In the genomic region with DNA sequence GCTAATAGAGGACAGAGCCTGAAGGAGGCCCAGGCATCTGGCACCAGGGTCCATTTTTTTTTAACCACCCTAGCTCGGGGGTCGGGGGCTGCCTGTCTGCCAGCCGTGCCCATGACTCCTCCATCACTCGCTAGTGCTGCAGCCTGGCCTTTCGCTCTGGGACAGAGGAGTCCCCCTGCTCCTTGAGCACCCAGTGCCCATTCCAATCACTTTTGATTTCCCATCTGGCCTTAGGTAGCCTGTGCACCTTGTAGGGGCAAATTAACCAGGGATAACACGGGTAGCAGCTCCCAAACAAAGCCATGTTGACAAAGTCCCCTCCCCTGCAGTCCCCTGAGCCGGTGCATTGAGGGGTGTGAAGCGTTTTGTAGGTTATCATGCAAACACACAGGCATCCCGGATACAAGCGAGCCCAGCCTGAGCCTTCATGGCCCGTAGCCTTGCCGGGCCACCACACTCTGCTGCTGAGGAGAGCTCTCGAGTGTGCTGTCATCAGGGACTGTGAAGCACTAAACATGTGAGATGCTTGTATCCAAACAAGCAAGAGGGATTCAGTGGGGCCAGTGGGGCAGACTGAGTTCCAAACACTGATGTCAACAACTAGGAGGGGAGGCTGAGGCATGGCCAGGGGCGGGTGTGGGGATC, we compare ENCODE assay signal across 17 cellular contexts.
"Had no signal": no experiment of that assay in that cellular context is flagged by ENCODE, and none has a peak within 500 bp of the region (broad histone marks: within the 10 kb centered on the region; RNA-seq: fewer than 3 reads in every experiment).

No MANE protein-coding gene starts in this region.

- ATAC-seq: activated naive CD4-positive, alpha-beta T cell treated with anti-CD3 and anti-CD28 coated beads, Interleukin-2, amount 50 U/mL, for 72 hours; naive thymus-derived CD4-positive, alpha-beta T cell; stimulated activated naive CD8-positive, alpha-beta T cell treated with anti-CD3 and anti-CD28 coated beads, Interleukin-15, Interleukin-2, amounts not matched to agents 100 U/mL and 50 U/mL, for 24 hours had no signal

- DNase-seq: activated CD4-positive, alpha-beta memory T cell treated with anti-CD3 and anti-CD28 coated beads for 36 hours; activated CD4-positive, alpha-beta T cell treated with anti-CD3 and anti-CD28 coated beads, Interleukin-2, amount 10 ng/mL, durations not matched to agents 24 days and 14 days; activated CD4-positive, CD25-positive, alpha-beta regulatory T cell treated with anti-CD3 and anti-CD28 coated beads, Interleukin-2, amount 50 U/mL, for 72 hours; activated CD8-positive, alpha-beta memory T cell treated with anti-CD3 and anti-CD28 coated beads, Interleukin-2, amount 50 U/mL, for 48 hours; activated T-cell treated with anti-CD3 and anti-CD28 coated beads, Interleukin-2, amount 50 U/mL, for 24 hours; colonic mucosa; effector CD8-positive, alpha-beta T cell; esophagus squamous epithelium; foreskin melanocyte; heart right ventricle; midbrain; naive thymus-derived CD4-positive, alpha-beta T cell; nucleus accumbens; right cardiac atrium; stimulated activated CD4-positive, alpha-beta T cell treated with anti-CD3 and anti-CD28 coated beads, Interleukin-2, amount 100 ng/mL, for 48 hours; stimulated activated naive CD8-positive, alpha-beta T cell treated with anti-CD3 and anti-CD28 coated beads, Interleukin-15, Interleukin-2, amounts not matched to agents 100 U/mL and 50 U/mL, for 24 hours had no signal
